ENCODE assay signal across 13 cellular contexts in the genomic region with DNA sequence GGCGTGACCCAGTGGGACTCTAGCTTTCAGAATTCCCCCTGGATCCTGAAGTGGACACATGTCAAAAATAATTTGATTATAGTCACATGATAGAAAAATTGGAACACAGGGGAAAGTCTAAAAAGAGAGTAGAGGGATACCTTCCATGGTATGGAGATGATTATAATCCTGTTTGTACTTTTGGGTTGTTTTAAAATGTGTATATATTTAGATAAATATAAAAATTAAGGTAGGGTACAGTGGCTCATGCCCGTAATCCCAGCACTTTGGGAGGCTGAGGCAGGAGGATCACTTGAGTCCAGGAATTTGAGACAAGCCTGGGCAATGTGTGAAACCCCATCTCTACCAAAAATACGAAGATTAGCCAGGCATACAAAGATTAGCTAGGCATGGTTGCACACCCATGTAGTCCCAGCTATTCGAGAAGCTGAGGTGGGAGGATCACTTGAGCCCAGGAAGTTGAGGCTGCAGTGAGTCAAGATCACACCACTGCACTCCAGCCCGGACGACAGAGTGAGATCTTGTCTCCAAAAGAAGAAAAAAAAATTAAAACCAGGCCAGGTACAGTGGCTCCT. TPM values are rescaled to one million over a fixed set of nuclear protein-coding genes. Genes with fewer than 3 reads are reported as not detected.
A peak's percentile ranks its signal among the peaks of the same experiment; 100 is the strongest.
DNase-seq lines count a peak whose midpoint lies in the region; ATAC-seq and TF ChIP-seq lines count a peak whose summit lies in the region.
"Had no signal": no experiment of that assay in that cellular context is flagged by ENCODE, and none has a peak within 500 bp of the region (broad histone marks: within the 10 kb centered on the region; RNA-seq: fewer than 3 reads in every experiment).

No MANE protein-coding gene starts in this region.

- POLR2A ChIA-PET in activated CD4-positive, alpha-beta memory T cell treated with anti-CD3 and anti-CD28 coated beads, Interleukin-2, amount 10 ng/mL, durations not matched to agents 7 days and 5 days (lab: Charles Lee), result no interaction called here

- TF ChIP-seq POLR2A in GM18505 (IDR thresholded peaks at IDR 0.05; ENCODE audit: borderline replicate concordance, extremely low read depth, insufficient read depth, insufficient read length) (no peak), gastrocnemius medialis (IDR thresholded peaks at IDR 0.05) (no peak), tibial nerve (IDR thresholded peaks at IDR 0.05) (no peak)

- CTCF ChIA-PET in activated CD8-positive, alpha-beta memory T cell treated with anti-CD3 and anti-CD28 coated beads, Interleukin-2, amount 10 ng/mL, durations not matched to agents 7 days and 5 days (lab: Charles Lee), result interaction anchor here (1.0 kb wide), 1 partner anchor 10 kb away, joined by 3 read pairs; no protein-coding TSS in a partner anchor
- CTCF ChIA-PET in activated CD4-positive, alpha-beta memory T cell treated with anti-CD3 and anti-CD28 coated beads, Interleukin-2, amount 10 ng/mL, durations not matched to agents 7 days and 5 days (lab: Charles Lee), result no interaction called here

- H3K9me3 ChIP-seq in gastrocnemius medialis (no peaks in the 10 kb centered on the region), tibial nerve (no peaks in the 10 kb centered on the region)
- H3K9me3 ChIP-seq: upper lobe of right lung had no signal

- H3K4me3 ChIP-seq in gastrocnemius medialis, result no peak overlapping the region
- H3K4me3 ChIP-seq in tibial nerve, result no peak overlapping the region
- H3K4me3 ChIP-seq: dorsolateral prefrontal cortex, GM23338, upper lobe of right lung had no signal

- intact Hi-C loops in gastrocnemius medialis (cut with DNase I; ENCODE audit: low total_unique reads), result no loop called here

- peaks cover 18% of the 10 kb centered on the region for H3K27me3 Mint-ChIP-seq in activated CD8-positive, alpha-beta memory T cell treated with anti-CD3 and anti-CD28 coated beads, Interleukin-2, amount 10 ng/mL, durations not matched to agents 7 days and 5 days
- H3K27me3 Mint-ChIP-seq in activated CD4-positive, alpha-beta memory T cell treated with anti-CD3 and anti-CD28 coated beads, Interleukin-2, amount 10 ng/mL, durations not matched to agents 7 days and 5 days, result peaks cover 29% of the 10 kb centered on the region
- peaks cover 4 to 17% of the 10 kb centered on the region in 2 donors for H3K27me3 Mint-ChIP-seq in stimulated activated naive B cell treated with anti-CD40 and anti-IgM and Interleukin-4, amounts not matched to agents 10 μg/mL and 1 μg/mL and 100 μg/mL, for 72 hours

- peak; percentile 65 for DNase-seq in activated CD8-positive, alpha-beta memory T cell treated with anti-CD3 and anti-CD28 coated beads, Interleukin-2, amount 10 ng/mL, durations not matched to agents 7 days and 5 days
- no peak for DNase-seq in activated CD8-positive, alpha-beta memory T cell treated with anti-CD3 and anti-CD28 coated beads, Interleukin-2, amount 50 U/mL, for 4 hours
- peak; percentile 41 for DNase-seq in activated CD4-positive, alpha-beta memory T cell treated with anti-CD3 and anti-CD28 coated beads, Interleukin-2, amount 10 ng/mL, durations not matched to agents 7 days and 5 days
- DNase-seq in stimulated activated naive B cell treated with anti-CD40 and anti-IgM and Interleukin-4, amounts not matched to agents 10 μg/mL and 1 μg/mL and 100 μg/mL, for 72 hours, result peak; percentile 32
- no peak for DNase-seq in gastrocnemius medialis
- DNase-seq in tibial nerve (ENCODE audit: low spot score in 2 of 2), result no peak
- DNase-seq: activated gamma-delta T cell, dorsolateral prefrontal cortex, upper lobe of right lung had no signal

- TF ChIP-seq CTCF in gastrocnemius medialis (IDR thresholded peaks at IDR 0.05 in 4 of 5, conservative IDR thresholded peaks at IDR 0.05 in 1 of 5) (no peak), tibial nerve (IDR thresholded peaks at IDR 0.05) (no peak)

- no peaks in the 10 kb centered on the region for H3K36me3 Mint-ChIP-seq in activated CD8-positive, alpha-beta memory T cell treated with anti-CD3 and anti-CD28 coated beads, Interleukin-2, amount 10 ng/mL, durations not matched to agents 7 days and 5 days
- peaks cover 3% of the 10 kb centered on the region for H3K36me3 Mint-ChIP-seq in activated CD4-positive, alpha-beta memory T cell treated with anti-CD3 and anti-CD28 coated beads, Interleukin-2, amount 10 ng/mL, durations not matched to agents 7 days and 5 days (ENCODE audit: low read depth)
- peaks cover 0 to 5% of the 10 kb centered on the region in 2 donors for H3K36me3 Mint-ChIP-seq in stimulated activated naive B cell treated with anti-CD40 and anti-IgM and Interleukin-4, amounts not matched to agents 10 μg/mL and 1 μg/mL and 100 μg/mL, for 72 hours

- H3K36me3 ChIP-seq in gastrocnemius medialis (no peaks in the 10 kb centered on the region), tibial nerve (peaks cover 0 to 38% (median 0%) of the 10 kb centered on the region in 3 donors)
- H3K36me3 ChIP-seq: upper lobe of right lung had no signal

- ATAC-seq in activated CD8-positive, alpha-beta memory T cell treated with anti-CD3 and anti-CD28 coated beads, Interleukin-2, amount 10 ng/mL, durations not matched to agents 7 days and 5 days, result peak; percentile 26
- ATAC-seq in HG03354 (IDR thresholded peaks at IDR 0.05; ENCODE audit: poor library complexity, severe bottlenecking, unreplicated experiment), result peak; percentile 45
- ATAC-seq in stimulated activated naive B cell treated with anti-CD40 and anti-IgM and Interleukin-4, amounts not matched to agents 10 μg/mL and 1 μg/mL and 100 μg/mL, for 72 hours (replicated peaks), result peak; percentile 66 to 75
- no peak for ATAC-seq in GM18505 (IDR thresholded peaks at IDR 0.05; ENCODE audit: unreplicated experiment)
- ATAC-seq in gastrocnemius medialis, result no peak
- ATAC-seq: GM23338, upper lobe of right lung had no signal

- peaks cover 34% of the 10 kb centered on the region for H3K4me1 Mint-ChIP-seq in activated CD8-positive, alpha-beta memory T cell treated with anti-CD3 and anti-CD28 coated beads, Interleukin-2, amount 10 ng/mL, durations not matched to agents 7 days and 5 days
- peaks cover 38% of the 10 kb centered on the region for H3K4me1 Mint-ChIP-seq in activated CD4-positive, alpha-beta memory T cell treated with anti-CD3 and anti-CD28 coated beads, Interleukin-2, amount 10 ng/mL, durations not matched to agents 7 days and 5 days
- H3K4me1 Mint-ChIP-seq in stimulated activated naive B cell treated with anti-CD40 and anti-IgM and Interleukin-4, amounts not matched to agents 10 μg/mL and 1 μg/mL and 100 μg/mL, for 72 hours, result peaks cover 39 to 52% of the 10 kb centered on the region in 2 donors

- no peak overlapping the region for H3K27ac ChIP-seq in gastrocnemius medialis
- peak overlapping the region in 1 of 4 donors; percentile 36 for H3K27ac ChIP-seq in tibial nerve
- H3K27ac ChIP-seq: dorsolateral prefrontal cortex, upper lobe of right lung had no signal

- H3K4me1 ChIP-seq in gastrocnemius medialis, result peaks cover 0 to 5% of the 10 kb centered on the region in 2 donors
- H3K4me1 ChIP-seq in tibial nerve, result peaks cover 0 to 32% (median 11%) of the 10 kb centered on the region in 4 donors

- peak overlapping the region; percentile 45 for H3K27ac Mint-ChIP-seq in activated CD8-positive, alpha-beta memory T cell treated with anti-CD3 and anti-CD28 coated beads, Interleukin-2, amount 10 ng/mL, durations not matched to agents 7 days and 5 days
- peak overlapping the region; percentile 63 for H3K27ac Mint-ChIP-seq in activated CD4-positive, alpha-beta memory T cell treated with anti-CD3 and anti-CD28 coated beads, Interleukin-2, amount 10 ng/mL, durations not matched to agents 7 days and 5 days
- H3K27ac Mint-ChIP-seq in stimulated activated naive B cell treated with anti-CD40 and anti-IgM and Interleukin-4, amounts not matched to agents 10 μg/mL and 1 μg/mL and 100 μg/mL, for 72 hours, result peak overlapping the region; percentile 65
- H3K27ac Mint-ChIP-seq: GM23338 had no signal

- H3K9me3 Mint-ChIP-seq in activated CD8-positive, alpha-beta memory T cell treated with anti-CD3 and anti-CD28 coated beads, Interleukin-2, amount 10 ng/mL, durations not matched to agents 7 days and 5 days (ENCODE audit: low read depth), result no peaks in the 10 kb centered on the region
- peaks cover 4% of the 10 kb centered on the region for H3K9me3 Mint-ChIP-seq in activated CD4-positive, alpha-beta memory T cell treated with anti-CD3 and anti-CD28 coated beads, Interleukin-2, amount 10 ng/mL, durations not matched to agents 7 days and 5 days
- peaks cover 1 to 5% of the 10 kb centered on the region in 2 donors for H3K9me3 Mint-ChIP-seq in stimulated activated naive B cell treated with anti-CD40 and anti-IgM and Interleukin-4, amounts not matched to agents 10 μg/mL and 1 μg/mL and 100 μg/mL, for 72 hours
- H3K9me3 Mint-ChIP-seq: GM23338, neural crest cell had no signal

- TF ChIP-seq EP300 in tibial nerve (IDR thresholded peaks at IDR 0.05), result no peak

- in situ Hi-C loops in gastrocnemius medialis (cut with MboI; ENCODE audit: low sequenced_read_pairs in 4 of 4), result no loop called here

- H3K4me3 Mint-ChIP-seq in activated CD8-positive, alpha-beta memory T cell treated with anti-CD3 and anti-CD28 coated beads, Interleukin-2, amount 10 ng/mL, durations not matched to agents 7 days and 5 days, result peak overlapping the region; percentile 12
- H3K4me3 Mint-ChIP-seq in activated CD4-positive, alpha-beta memory T cell treated with anti-CD3 and anti-CD28 coated beads, Interleukin-2, amount 10 ng/mL, durations not matched to agents 7 days and 5 days, result no peak overlapping the region
- H3K4me3 Mint-ChIP-seq in stimulated activated naive B cell treated with anti-CD40 and anti-IgM and Interleukin-4, amounts not matched to agents 10 μg/mL and 1 μg/mL and 100 μg/mL, for 72 hours, result peak overlapping the region in 1 of 2 donors; percentile 46
- H3K4me3 Mint-ChIP-seq: GM23338, neural crest cell had no signal

- peaks cover 15 to 25% (median 22%) of the 10 kb centered on the region in 3 donors for H3K27me3 ChIP-seq in gastrocnemius medialis
- no peaks in the 10 kb centered on the region for H3K27me3 ChIP-seq in tibial nerve
- H3K27me3 ChIP-seq: upper lobe of right lung had no signal

- 58 to 67% methylated on average over 6 of the region's 6 CpGs for WGBS in tibial nerve, 2 donors

RNA-seq across cellular contexts. Expression of a gene that starts 11.1 kb away (rescaled TPM):
- 1 to 10 TPM in 1 of 2 experiments, under 1 TPM in 1; 0.73 to 1.8 TPM for total RNA-seq in activated CD8-positive, alpha-beta memory T cell treated with anti-CD3 and anti-CD28 coated beads, Interleukin-2, amount 10 ng/mL, durations not matched to agents 7 days and 5 days
- total RNA-seq in activated CD4-positive, alpha-beta memory T cell treated with anti-CD3 and anti-CD28 coated beads, Interleukin-2, amount 10 ng/mL, durations not matched to agents 7 days and 5 days, result 1 to 10 TPM; 1.4 to 1.6 TPM
- total RNA-seq in gastrocnemius medialis, result 1 to 10 TPM; 1.9 to 5.0 (median 2.5) TPM
- total RNA-seq in tibial nerve, result 100 to 1,000 TPM in 3 of 4 donors, 10 to 100 TPM in 1; 96.6 to 314 (median 206) TPM

Comparison
In these comparisons a context has a peak if more than half of its experiments do, and no peak if none do; other contexts are left out.
1. DNase-seq: peak in activated CD8-positive, alpha-beta memory T cell treated with anti-CD3 and anti-CD28 coated beads, Interleukin-2, amount 10 ng/mL, durations not matched to agents 7 days and 5 days (single experiment), activated CD4-positive, alpha-beta memory T cell treated with anti-CD3 and anti-CD28 coated beads, Interleukin-2, amount 10 ng/mL, durations not matched to agents 7 days and 5 days (single experiment) and stimulated activated naive B cell treated with anti-CD40 and anti-IgM and Interleukin-4, amounts not matched to agents 10 μg/mL and 1 μg/mL and 100 μg/mL, for 72 hours (single experiment); none in activated CD8-positive, alpha-beta memory T cell treated with anti-CD3 and anti-CD28 coated beads, Interleukin-2, amount 50 U/mL, for 4 hours (single experiment), gastrocnemius medialis (0 of 2) and tibial nerve (0 of 2).
2. ATAC-seq: peak in activated CD8-positive, alpha-beta memory T cell treated with anti-CD3 and anti-CD28 coated beads, Interleukin-2, amount 10 ng/mL, durations not matched to agents 7 days and 5 days (single experiment), HG03354 (single experiment) and stimulated activated naive B cell treated with anti-CD40 and anti-IgM and Interleukin-4, amounts not matched to agents 10 μg/mL and 1 μg/mL and 100 μg/mL, for 72 hours (2 of 2); none in GM18505 (single experiment) and gastrocnemius medialis (0 of 2).
3. RNA of a gene that starts 11.1 kb away (total RNA-seq): 96.6 to 314 TPM in tibial nerve; 1.9 to 5.0 TPM in gastrocnemius medialis, 0.73 to 1.8 TPM in activated CD8-positive, alpha-beta memory T cell treated with anti-CD3 and anti-CD28 coated beads, Interleukin-2, amount 10 ng/mL, durations not matched to agents 7 days and 5 days and 1.4 to 1.6 TPM in activated CD4-positive, alpha-beta memory T cell treated with anti-CD3 and anti-CD28 coated beads, Interleukin-2, amount 10 ng/mL, durations not matched to agents 7 days and 5 days; every median in the first group is over 10 times any median in the second.
4. Peak in every context shown above with its lines, with median percentiles within 50 percentile points of each other: H3K27ac Mint-ChIP-seq.